Comparison of ENCODE assay signal across 16 cellular contexts in the genomic region with DNA sequence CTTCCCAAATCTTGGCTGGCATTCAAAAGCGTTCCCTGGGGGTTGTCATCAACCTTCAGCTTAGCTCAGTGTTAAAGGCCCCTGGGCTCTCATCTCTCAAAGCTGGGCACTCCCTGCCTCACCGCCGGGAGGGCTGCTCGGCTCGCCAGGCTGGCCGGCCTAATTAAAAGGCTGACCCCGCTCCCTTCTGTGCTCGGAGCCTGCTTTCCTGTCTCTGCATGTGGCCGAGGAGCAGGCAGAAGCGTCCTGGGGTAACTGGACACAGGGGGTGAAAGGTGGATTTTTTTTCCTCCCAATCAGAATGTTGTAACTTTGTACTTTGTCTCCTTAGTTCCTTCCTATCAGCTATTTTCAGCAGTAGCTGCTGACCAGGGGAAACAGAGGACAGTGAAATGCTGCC.
"Had no signal": no experiment of that assay in that cellular context is flagged by ENCODE, and none has a peak within 500 bp of the region (broad histone marks: within the 10 kb centered on the region; RNA-seq: fewer than 3 reads in every experiment).

No MANE protein-coding gene starts in this region.

- H3K4me1 Mint-ChIP-seq: activated naive CD4-positive, alpha-beta T cell treated with anti-CD3 and anti-CD28 coated beads, Interleukin-2, amount 10 ng/mL, durations not matched to agents 7 days and 5 days; memory B cell; stimulated activated memory B cell treated with anti-CD40 and anti-IgM and Interleukin-4, amounts not matched to agents 10 μg/mL and 1 μg/mL and 100 μg/mL, for 72 hours had no signal

- H3K4me3 ChIP-seq: smooth muscle cell, transverse colon, uterus had no signal

- H3K27ac ChIP-seq: foreskin keratinocyte, transverse colon, uterus had no signal

- H3K4me1 ChIP-seq: foreskin keratinocyte, transverse colon, uterus had no signal

- H3K36me3 ChIP-seq: uterus had no signal

- DNase-seq: activated CD4-positive, alpha-beta memory T cell treated with anti-CD3 and anti-CD28 coated beads for 36 hours; activated naive CD4-positive, alpha-beta T cell treated with anti-CD3 and anti-CD28 coated beads, Interleukin-2, amount 10 ng/mL, durations not matched to agents 7 days and 5 days; activated T-cell treated with anti-CD3 and anti-CD28 coated beads for 4 hours; amygdala; cerebellar nuclear complex; effector CD4-positive, alpha-beta T cell; foreskin keratinocyte; left ventricle myocardium superior; nucleus accumbens; transverse colon; uterus had no signal

- ATAC-seq: foreskin keratinocyte; left ventricle myocardium superior; sciatic nerve; stimulated activated memory B cell treated with anti-CD40 and anti-IgM and Interleukin-4, amounts not matched to agents 10 μg/mL and 1 μg/mL and 100 μg/mL, for 72 hours had no signal

- H3K36me3 Mint-ChIP-seq: activated CD4-positive, alpha-beta memory T cell treated with anti-CD3 and anti-CD28 coated beads for 36 hours; activated naive CD4-positive, alpha-beta T cell treated with anti-CD3 and anti-CD28 coated beads, Interleukin-2, amount 10 ng/mL, durations not matched to agents 7 days and 5 days; memory B cell; stimulated activated memory B cell treated with anti-CD40 and anti-IgM and Interleukin-4, amounts not matched to agents 10 μg/mL and 1 μg/mL and 100 μg/mL, for 72 hours had no signal

- H3K27me3 Mint-ChIP-seq: activated naive CD4-positive, alpha-beta T cell treated with anti-CD3 and anti-CD28 coated beads, Interleukin-2, amount 10 ng/mL, durations not matched to agents 7 days and 5 days had no signal

- H3K4me2 ChIP-seq: smooth muscle cell had no signal

- H3K9me3 Mint-ChIP-seq: nephron had no signal

- H3K27ac Mint-ChIP-seq: activated CD4-positive, alpha-beta memory T cell treated with anti-CD3 and anti-CD28 coated beads for 36 hours; activated naive CD4-positive, alpha-beta T cell treated with anti-CD3 and anti-CD28 coated beads, Interleukin-2, amount 10 ng/mL, durations not matched to agents 7 days and 5 days; memory B cell; nephron; stimulated activated memory B cell treated with anti-CD40 and anti-IgM and Interleukin-4, amounts not matched to agents 10 μg/mL and 1 μg/mL and 100 μg/mL, for 72 hours had no signal

- H3K27me3 ChIP-seq: foreskin keratinocyte, transverse colon, uterus had no signal

- H3K4me3 Mint-ChIP-seq: activated CD4-positive, alpha-beta memory T cell treated with anti-CD3 and anti-CD28 coated beads for 36 hours; activated naive CD4-positive, alpha-beta T cell treated with anti-CD3 and anti-CD28 coated beads, Interleukin-2, amount 10 ng/mL, durations not matched to agents 7 days and 5 days; memory B cell; nephron; stimulated activated memory B cell treated with anti-CD40 and anti-IgM and Interleukin-4, amounts not matched to agents 10 μg/mL and 1 μg/mL and 100 μg/mL, for 72 hours had no signal

- H3K9me3 ChIP-seq: transverse colon, uterus had no signal
